ENCODE assay signal across 10 cellular contexts in the genomic region with DNA sequence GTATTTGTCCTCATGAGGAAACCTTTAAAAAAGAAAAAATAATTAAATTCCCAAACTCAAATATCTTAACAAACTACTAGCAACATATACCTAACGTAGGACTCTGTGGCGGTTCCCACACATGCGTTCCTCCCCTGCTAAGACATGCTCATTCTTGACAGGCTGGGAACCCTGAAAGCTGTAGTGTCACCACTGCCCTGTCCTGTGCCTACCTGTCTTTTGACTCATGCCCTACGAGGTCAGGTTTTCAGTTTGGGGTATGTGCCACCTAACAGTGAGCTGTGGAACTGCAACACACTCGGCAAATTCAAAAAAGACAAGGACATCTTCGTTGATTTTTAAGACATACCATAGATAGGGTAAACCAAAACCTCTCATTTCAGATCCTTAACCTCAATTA. TPM values are rescaled to one million over a fixed set of nuclear protein-coding genes. Genes with fewer than 3 reads are reported as not detected.
DNase-seq lines count a peak whose midpoint lies in the region; ATAC-seq, FAIRE-seq and TF ChIP-seq lines count a peak whose summit lies in the region.
"Had no signal": no experiment of that assay in that cellular context is flagged by ENCODE, and none has a peak within 500 bp of the region (broad histone marks: within the 10 kb centered on the region; RNA-seq: fewer than 3 reads in every experiment).

No MANE protein-coding gene starts in this region.

- H3K4me3 ChIP-seq in MM.1S (ENCODE audit: low read length) (no peak overlapping the region), small intestine (ENCODE audit: low read depth in 1 of 2, low read length in 2 of 2) (no peak overlapping the region)

- H3K27me3 ChIP-seq in MM.1S (replicated peaks; ENCODE audit: insufficient read depth, low read length) (no peaks in the 10 kb centered on the region), small intestine (ENCODE audit: control insufficient read depth in 2 of 2, insufficient read depth in 2 of 2, low read length in 2 of 2) (no peaks in the 10 kb centered on the region)

- peak overlapping the region in 1 of 2 donors; percentile 36 for H3K4me3 Mint-ChIP-seq in effector memory CD8-positive, alpha-beta T cell
- H3K4me3 Mint-ChIP-seq: activated T-cell treated with anti-CD3 and anti-CD28 coated beads, Interleukin-2, amount 50 U/mL, for 4 hours had no signal

- no peaks in the 10 kb centered on the region for H3K9me2 ChIP-seq in MM.1S (replicated peaks; ENCODE audit: insufficient read depth, low read length)

- H3K79me2 ChIP-seq in MM.1S (ENCODE audit: low read length), result no peaks in the 10 kb centered on the region

- H3K4me1 ChIP-seq in MM.1S (ENCODE audit: low read length) (no peaks in the 10 kb centered on the region), small intestine (ENCODE audit: control insufficient read depth in 2 of 2, insufficient read depth in 1 of 2, low read depth in 1 of 2, low read length in 1 of 2) (peaks cover 0 to 2% of the 10 kb centered on the region in 2 donors)

- no peaks in the 10 kb centered on the region for H3K36me3 ChIP-seq in MM.1S (replicated peaks; ENCODE audit: insufficient read depth, low read length)
- H3K36me3 ChIP-seq in small intestine (ENCODE audit: control insufficient read depth in 2 of 2, insufficient read depth in 2 of 2, low read length in 2 of 2), result peaks cover 6% of the 10 kb centered on the region in 2 donors

- H3K4me2 ChIP-seq in MM.1S (ENCODE audit: low read depth, low read length), result no peak overlapping the region

- no peak for FAIRE-seq in small intestine (lab: Jason Lieb, UNC)
- no peak for FAIRE-seq in frontal cortex (lab: Jason Lieb, UNC)

- peaks cover 16 to 18% of the 10 kb centered on the region in 2 donors for H3K4me1 Mint-ChIP-seq in effector memory CD8-positive, alpha-beta T cell (ENCODE audit: low read depth in 2 of 2)

- TF ChIP-seq CTCF in 22Rv1 (IDR thresholded peaks at IDR 0.05) (peak; percentile 10; the same call in 1 of the 2 replicates), GM12872 (IDR thresholded peaks at IDR 0.05; ENCODE audit: insufficient read depth, low read depth, low read length) (peak; percentile 24; the same call in 1 of the 3 replicates), MM.1S (IDR thresholded peaks at IDR 0.05; ENCODE audit: low read length) (peak; percentile 25)

- H2AFZ ChIP-seq in MM.1S (ENCODE audit: low read length), result no peak overlapping the region

- ATAC-seq in effector memory CD8-positive, alpha-beta T cell (replicated peaks), result peak; percentile 41
- ATAC-seq in GM19397 (IDR thresholded peaks at IDR 0.05; ENCODE audit: unreplicated experiment), result no peak

- peaks cover 54% of the 10 kb centered on the region for H3K36me3 Mint-ChIP-seq in effector memory CD8-positive, alpha-beta T cell (ENCODE audit: insufficient read depth)

- H3K9me3 Mint-ChIP-seq in effector memory CD8-positive, alpha-beta T cell, result no peaks in the 10 kb centered on the region
- H3K9me3 Mint-ChIP-seq: activated T-cell treated with anti-CD3 and anti-CD28 coated beads, Interleukin-2, amount 50 U/mL, for 4 hours had no signal

- H3K9me3 ChIP-seq in MM.1S (replicated peaks; ENCODE audit: insufficient read depth, low read length) (no peaks in the 10 kb centered on the region), small intestine (ENCODE audit: control insufficient read depth, low read depth) (no peaks in the 10 kb centered on the region)

- H3K27ac ChIP-seq in 22Rv1, result no peak overlapping the region
- no peak overlapping the region for H3K27ac ChIP-seq in MM.1S (ENCODE audit: low read length)
- H3K27ac ChIP-seq in small intestine (ENCODE audit: low read depth in 1 of 2, low read length in 1 of 2), result no peak overlapping the region

- WGBS in small intestine, 3 donors, result 79 to 87% (median 79%) methylated on average over 6 of the region's 6 CpGs

- no peak overlapping the region for H3K9ac ChIP-seq in MM.1S (ENCODE audit: low read length)

- no peaks in the 10 kb centered on the region for H3K27me3 Mint-ChIP-seq in effector memory CD8-positive, alpha-beta T cell

- peak overlapping the region in 1 of 2 donors; percentile 93 for H3K27ac Mint-ChIP-seq in effector memory CD8-positive, alpha-beta T cell

- H3F3A ChIP-seq in MM.1S (ENCODE audit: insufficient read depth, low read length), result no peaks in the 10 kb centered on the region

- H4K20me1 ChIP-seq in MM.1S (ENCODE audit: insufficient read depth, low read length), result no peaks in the 10 kb centered on the region

- DNase-seq in MM.1S (no peak), small intestine (no peak), frontal cortex (ENCODE audit: low spot score in 2 of 2) (no peak), GOT3 (lab: John Stamatoyannopoulos, UW) (no peak)
- no peak for DNase-seq in effector memory CD8-positive, alpha-beta T cell
- DNase-seq: activated T-cell treated with anti-CD3 and anti-CD28 coated beads, Interleukin-2, amount 50 U/mL, for 4 hours; GF-D8 had no signal

RNA-seq across cellular contexts. Expression of gene IDS, which starts 17.8 kb away (rescaled TPM):
- polyA plus RNA-seq in small intestine, result 10 to 100 TPM; 21.7 to 41.1 (median 31.3) TPM
- 86.4 TPM for total RNA-seq in frontal cortex

RNA-seq across cellular contexts. Expression of gene EOLA1, which starts 53.5 kb away (rescaled TPM):
- polyA plus RNA-seq in small intestine, result 10 to 100 TPM; 21.5 to 30.6 (median 28.9) TPM
- total RNA-seq in frontal cortex, result 15.1 TPM
